9 cellular contexts compared by ENCODE assay signal in the genomic region with DNA sequence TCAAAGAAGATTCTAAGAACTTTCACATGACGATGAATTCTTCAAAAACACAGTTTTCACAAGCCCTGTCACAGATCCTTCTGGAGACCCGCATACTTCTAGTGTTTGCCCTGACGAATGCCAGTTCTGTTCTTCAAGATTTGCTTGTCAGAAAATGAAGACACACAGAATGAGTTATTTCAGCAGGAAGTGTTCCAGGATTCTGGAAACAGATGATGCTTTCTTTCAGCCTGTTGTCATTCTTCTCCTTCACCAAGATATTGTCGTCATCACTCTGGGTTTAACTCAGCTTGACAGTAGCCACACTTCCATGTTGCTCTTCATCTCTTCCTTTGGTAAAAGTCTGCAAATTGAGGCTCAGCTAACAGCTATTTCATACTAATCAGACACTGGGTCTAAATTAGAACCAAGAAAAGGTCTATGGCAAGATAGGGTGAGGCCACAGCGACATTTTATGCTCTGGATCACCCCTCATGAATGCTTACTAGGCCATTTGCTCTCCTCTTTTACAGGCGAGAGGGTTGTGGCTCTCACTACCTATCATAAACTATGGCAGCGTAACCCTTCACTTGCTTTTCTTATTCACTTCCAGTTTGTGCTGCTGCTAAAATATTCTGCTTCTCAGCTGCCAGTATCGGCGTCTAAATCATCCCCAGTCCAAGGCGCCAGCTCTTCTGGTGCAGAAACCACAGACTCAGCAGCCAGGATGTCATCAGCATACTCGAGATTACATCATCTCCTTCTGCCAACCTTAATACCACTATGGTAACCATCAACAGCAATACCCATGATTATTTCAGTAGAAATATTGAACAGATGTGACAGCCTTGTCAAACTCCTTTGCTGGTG.
DNase-seq lines count a peak whose midpoint lies in the region; ATAC-seq and TF ChIP-seq lines count a peak whose summit lies in the region.
"Had no signal": no experiment of that assay in that cellular context is flagged by ENCODE, and none has a peak within 500 bp of the region (broad histone marks: within the 10 kb centered on the region; RNA-seq: fewer than 3 reads in every experiment).

No MANE protein-coding gene starts in this region.

- no peak for TF ChIP-seq CTCF in psoas muscle (IDR thresholded peaks at IDR 0.05)
- TF ChIP-seq CTCF in gastroesophageal sphincter (IDR thresholded peaks at IDR 0.05): no peak

- ATAC-seq in GM21786 (IDR thresholded peaks at IDR 0.05; ENCODE audit: unreplicated experiment): peak; percentile 62
- no peak for ATAC-seq in psoas muscle
- ATAC-seq in gastroesophageal sphincter: no peak
- ATAC-seq in HG02884 (IDR thresholded peaks at IDR 0.05; ENCODE audit: unreplicated experiment): no peak

- H3K9me3 ChIP-seq in psoas muscle (no peaks in the 10 kb centered on the region), gastroesophageal sphincter (peaks cover 0 to 9% (median 0%) of the 10 kb centered on the region in 3 donors)

- WGBS in psoas muscle, 3 donors: 77 to 79% (median 78%) methylated on average over 11 of the region's 11 CpGs
- WGBS in gastroesophageal sphincter (ENCODE audit: low coverage in 1 of 2), 2 donors: 65 to 81% methylated on average over 10 to 11 of the region's 11 CpGs

- no peaks in the 10 kb centered on the region for H3K4me1 ChIP-seq in psoas muscle
- no peaks in the 10 kb centered on the region for H3K4me1 ChIP-seq in gastroesophageal sphincter

- peak; percentile 2 for DNase-seq in GF-D8 (lab: John Stamatoyannopoulos, UW)
- peak; percentile 94 for DNase-seq in NOMO-1 treated with DMSO at 0.1 percent for 48 hours (lab: John Stamatoyannopoulos, UW; ENCODE audit: unreplicated experiment)
- DNase-seq in erythroblast (lab: John Stamatoyannopoulos, UW): peak; percentile 34 to 55
- DNase-seq in psoas muscle: no peak
- DNase-seq in NCI-H2171 (lab: John Stamatoyannopoulos, UW): no peak

- TF ChIP-seq EP300 in gastroesophageal sphincter (IDR thresholded peaks at IDR 0.05): no peak

- intact Hi-C loops in psoas muscle (cut with DNase I): no loop called here

- H3K4me3 ChIP-seq in psoas muscle: no peak overlapping the region
- H3K4me3 ChIP-seq in gastroesophageal sphincter: no peak overlapping the region
- H3K4me3 ChIP-seq: skin epidermis had no signal

- H3K27me3 ChIP-seq in psoas muscle (ENCODE audit: insufficient read depth in 3 of 3, low read length in 2 of 3) (peaks cover 0 to 2% (median 0%) of the 10 kb centered on the region in 3 donors), gastroesophageal sphincter (peaks cover 13% of the 10 kb centered on the region)

- TF ChIP-seq POLR2A in erythroblast (IDR thresholded peaks at IDR 0.05; ENCODE audit: low read length) (no peak), gastroesophageal sphincter (IDR thresholded peaks at IDR 0.05) (no peak)

- H3K36me3 ChIP-seq in psoas muscle (ENCODE audit: insufficient read depth in 1 of 2, low read depth in 1 of 2) (no peaks in the 10 kb centered on the region), gastroesophageal sphincter (no peaks in the 10 kb centered on the region)

- H3K27ac ChIP-seq in psoas muscle: no peak overlapping the region
- no peak overlapping the region for H3K27ac ChIP-seq in gastroesophageal sphincter
- H3K27ac ChIP-seq: skin epidermis had no signal

Comparison
In these comparisons a context has a peak if more than half of its experiments do, and no peak if none do; other contexts are left out.
1. DNase-seq: peak in GF-D8 (single experiment), NOMO-1 treated with DMSO at 0.1 percent for 48 hours (single experiment) and erythroblast (2 of 2); none in psoas muscle (0 of 2) and NCI-H2171 (single experiment).